In genomic region chr1:214135886-214136285, GRCh38 we compare ENCODE assay signal across 1 cellular context.
TF ChIP-seq lines count a peak whose summit lies in the region.

No MANE protein-coding gene starts in this region.

TF ChIP-seq in GM23338, 12 proteins besides CTCF, POLR2A, EP300 and RAD21 (continued from another document):
- TF ChIP-seq REST (IDR thresholded peaks at IDR 0.05; ENCODE audit: unreplicated experiment) = no peak
- no peak for TF ChIP-seq NANOG (IDR thresholded peaks at IDR 0.05; ENCODE audit: borderline replicate concordance)
- no peak for TF ChIP-seq ZNF462 (CRISPR knock-in tag; IDR thresholded peaks at IDR 0.05)
TF ChIP-seq in GM23338: peak in this region for 0.
